24 cellular contexts compared by ENCODE assay signal in genomic region chr19:23778566-23778965, GRCh38.
"Had no signal": no experiment of that assay in that cellular context is flagged by ENCODE, and none has a peak within 500 bp of the region (broad histone marks: within the 10 kb centered on the region; RNA-seq: fewer than 3 reads in every experiment).

No MANE protein-coding gene starts in this region.

- H3K4me1 Mint-ChIP-seq: activated CD4-positive, alpha-beta T cell treated with anti-CD3 and anti-CD28 coated beads, Interleukin-2, amount 10 ng/mL, durations not matched to agents 24 days and 14 days had no signal

- H3K27ac ChIP-seq: adrenal gland, body of pancreas had no signal

- ATAC-seq: activated CD4-positive, alpha-beta T cell treated with anti-CD3 and anti-CD28 coated beads for 36 hours; activated CD8-positive, alpha-beta T cell treated with anti-CD3 and anti-CD28 coated beads, Interleukin-2, amount 10 ng/mL, durations not matched to agents 7 days and 5 days; activated naive CD8-positive, alpha-beta T cell treated with anti-CD3 and anti-CD28 coated beads, Interleukin-2, amount 50 U/mL, for 24 hours; activated T-cell treated with anti-CD3 and anti-CD28 coated beads, Interleukin-2, amount 50 U/mL, for 4 hours; body of pancreas; effector memory CD8-positive, alpha-beta T cell had no signal

- H3K4me3 Mint-ChIP-seq: activated CD4-positive, alpha-beta memory T cell treated with anti-CD3 and anti-CD28 coated beads for 36 hours; activated CD4-positive, alpha-beta T cell treated with anti-CD3 and anti-CD28 coated beads for 36 hours; activated CD4-positive, alpha-beta T cell treated with anti-CD3 and anti-CD28 coated beads, Interleukin-2, amount 10 ng/mL, durations not matched to agents 24 days and 14 days; activated CD8-positive, alpha-beta T cell treated with anti-CD3 and anti-CD28 coated beads, Interleukin-2, amount 10 ng/mL, durations not matched to agents 7 days and 5 days; activated naive CD4-positive, alpha-beta T cell treated with anti-CD3 and anti-CD28 coated beads for 36 hours; activated naive CD4-positive, alpha-beta T cell treated with anti-CD3 and anti-CD28 coated beads, Interleukin-2, amount 50 U/mL, for 24 hours; activated naive CD8-positive, alpha-beta T cell treated with anti-CD3 and anti-CD28 coated beads for 36 hours; activated naive CD8-positive, alpha-beta T cell treated with anti-CD3 and anti-CD28 coated beads, Interleukin-2, amount 50 U/mL, for 24 hours; activated T-cell treated with anti-CD3 and anti-CD28 coated beads, Interleukin-2, amount 50 U/mL, for 4 hours; activated T-helper 17 cell treated with anti-CD3 and anti-CD28 coated beads, Interleukin-2, amount 50 U/mL, for 72 hours; effector memory CD8-positive, alpha-beta T cell had no signal

- DNase-seq: activated CD4-positive, alpha-beta memory T cell treated with anti-CD3 and anti-CD28 coated beads for 36 hours; activated CD4-positive, alpha-beta T cell treated with anti-CD3 and anti-CD28 coated beads for 36 hours; activated CD4-positive, alpha-beta T cell treated with anti-CD3 and anti-CD28 coated beads, Interleukin-2, amount 10 ng/mL, durations not matched to agents 24 days and 14 days; activated CD4-positive, CD25-positive, alpha-beta regulatory T cell; activated CD4-positive, CD25-positive, alpha-beta regulatory T cell treated with anti-CD3 and anti-CD28 coated beads, Interleukin-2, amount 50 U/mL, for 72 hours; activated CD8-positive, alpha-beta T cell treated with anti-CD3 and anti-CD28 coated beads, Interleukin-2, amount 10 ng/mL, durations not matched to agents 7 days and 5 days; activated effector memory CD4-positive, alpha-beta T cell treated with Interleukin-2 at 50 U/mL for 16 hours; activated naive CD4-positive, alpha-beta T cell treated with anti-CD3 and anti-CD28 coated beads for 36 hours; activated naive CD8-positive, alpha-beta T cell treated with anti-CD3 and anti-CD28 coated beads for 36 hours; activated naive CD8-positive, alpha-beta T cell treated with anti-CD3 and anti-CD28 coated beads, Interleukin-2, amount 50 U/mL, for 24 hours; activated T-cell treated with anti-CD3 and anti-CD28 coated beads, Interleukin-2, amount 50 U/mL, for 4 hours; adrenal gland; amygdala; aorta; body of pancreas; caudate nucleus; cortex of kidney; dermis blood vessel endothelial cell; effector CD4-positive, alpha-beta T cell; effector memory CD8-positive, alpha-beta T cell; foreskin fibroblast; T-helper 2 cell had no signal

- H3K27me3 Mint-ChIP-seq: activated CD4-positive, alpha-beta memory T cell treated with anti-CD3 and anti-CD28 coated beads for 36 hours; activated CD4-positive, alpha-beta T cell treated with anti-CD3 and anti-CD28 coated beads for 36 hours; activated CD4-positive, alpha-beta T cell treated with anti-CD3 and anti-CD28 coated beads, Interleukin-2, amount 10 ng/mL, durations not matched to agents 24 days and 14 days; activated naive CD4-positive, alpha-beta T cell treated with anti-CD3 and anti-CD28 coated beads, Interleukin-2, amount 50 U/mL, for 24 hours; activated naive CD8-positive, alpha-beta T cell treated with anti-CD3 and anti-CD28 coated beads for 36 hours; activated naive CD8-positive, alpha-beta T cell treated with anti-CD3 and anti-CD28 coated beads, Interleukin-2, amount 50 U/mL, for 24 hours; activated T-helper 17 cell treated with anti-CD3 and anti-CD28 coated beads, Interleukin-2, amount 50 U/mL, for 72 hours; effector memory CD8-positive, alpha-beta T cell had no signal

- H3K9me3 Mint-ChIP-seq: activated naive CD4-positive, alpha-beta T cell treated with anti-CD3 and anti-CD28 coated beads, Interleukin-2, amount 50 U/mL, for 24 hours; effector memory CD8-positive, alpha-beta T cell had no signal

- H3K9me3 ChIP-seq: adrenal gland, body of pancreas had no signal

- H3K27me3 ChIP-seq: adrenal gland, body of pancreas had no signal

- H3K4me3 ChIP-seq: adrenal gland, body of pancreas had no signal

- H3K36me3 ChIP-seq: adrenal gland had no signal

- H3K27ac Mint-ChIP-seq: activated CD4-positive, alpha-beta memory T cell treated with anti-CD3 and anti-CD28 coated beads for 36 hours; activated CD4-positive, alpha-beta T cell treated with anti-CD3 and anti-CD28 coated beads for 36 hours; activated CD4-positive, alpha-beta T cell treated with anti-CD3 and anti-CD28 coated beads, Interleukin-2, amount 10 ng/mL, durations not matched to agents 24 days and 14 days; activated CD8-positive, alpha-beta T cell treated with anti-CD3 and anti-CD28 coated beads, Interleukin-2, amount 10 ng/mL, durations not matched to agents 7 days and 5 days; activated naive CD4-positive, alpha-beta T cell treated with anti-CD3 and anti-CD28 coated beads for 36 hours; activated naive CD4-positive, alpha-beta T cell treated with anti-CD3 and anti-CD28 coated beads, Interleukin-2, amount 50 U/mL, for 24 hours; activated naive CD8-positive, alpha-beta T cell treated with anti-CD3 and anti-CD28 coated beads for 36 hours; activated naive CD8-positive, alpha-beta T cell treated with anti-CD3 and anti-CD28 coated beads, Interleukin-2, amount 50 U/mL, for 24 hours; activated T-helper 17 cell treated with anti-CD3 and anti-CD28 coated beads, Interleukin-2, amount 50 U/mL, for 72 hours had no signal

- H3K4me1 ChIP-seq: adrenal gland, body of pancreas had no signal
